In genomic region chr14:39176263-39177167, GRCh38 we compare ENCODE assay signal across 9 cellular contexts. TPM values are rescaled to one million over a fixed set of nuclear protein-coding genes. Genes with fewer than 3 reads are reported as not detected.
DNase-seq lines count a peak whose midpoint lies in the region; ATAC-seq and TF ChIP-seq lines count a peak whose summit lies in the region.
"Had no signal": no experiment of that assay in that cellular context is flagged by ENCODE, and none has a peak within 500 bp of the region (broad histone marks: within the 10 kb centered on the region; RNA-seq: fewer than 3 reads in every experiment).

No MANE protein-coding gene starts in this region.

- peaks cover 14% of the 10 kb centered on the region for H3K4me1 Mint-ChIP-seq in CD14-positive monocyte

- TF ChIP-seq EP300 in neural cell (conservative IDR thresholded peaks at IDR 0.05; ENCODE audit: poor library complexity, severe bottlenecking) = no peak

- TF ChIP-seq POLR2A in NB4 (IDR thresholded peaks at IDR 0.05; ENCODE audit: extremely low read depth, insufficient read length) = no peak

- H4K20me1 ChIP-seq in neural cell (ENCODE audit: insufficient read depth) = no peaks in the 10 kb centered on the region

- peaks cover 0 to 27% of the 10 kb centered on the region in 2 donors for H3K36me3 Mint-ChIP-seq in CD14-positive monocyte

- ATAC-seq in GM18519 (IDR thresholded peaks at IDR 0.05; ENCODE audit: low FRiP score, unreplicated experiment) (no peak), HG02938 (IDR thresholded peaks at IDR 0.05; ENCODE audit: unreplicated experiment) (no peak)

- no peaks in the 10 kb centered on the region for H3K27me3 ChIP-seq in effector memory CD4-positive, alpha-beta T cell (replicated peaks; ENCODE audit: control insufficient read depth, insufficient read depth, low read length, poor library complexity, severe bottlenecking)
- H3K27me3 ChIP-seq in neural cell (ENCODE audit: insufficient read depth, low read depth, low read length) = no peaks in the 10 kb centered on the region

- H3K9me2 ChIP-seq in neural cell (ENCODE audit: insufficient read depth, low read length) = no peaks in the 10 kb centered on the region

- H3K27ac ChIP-seq in effector memory CD4-positive, alpha-beta T cell (ENCODE audit: insufficient read depth, low read length, poor library complexity, severe bottlenecking) = peak overlapping the region; percentile 88
- peak overlapping the region; percentile 91 for H3K27ac ChIP-seq in neural cell (ENCODE audit: low read length)

- H3K4me3 ChIP-seq in NB4 (ENCODE audit: low read depth, low read length) = peak overlapping the region; percentile 99
- peak overlapping the region; percentile 72 for H3K4me3 ChIP-seq in effector memory CD4-positive, alpha-beta T cell (ENCODE audit: insufficient read depth, low read depth, low read length, poor library complexity, severe bottlenecking)
- H3K4me3 ChIP-seq in neural cell (ENCODE audit: low read length) = peak overlapping the region; percentile 81

- no peak for TF ChIP-seq CTCF in CD14-positive monocyte (IDR thresholded peaks at IDR 0.05)
- no peak for TF ChIP-seq CTCF in NB4 (IDR thresholded peaks at IDR 0.05; ENCODE audit: low read depth, low read length)
- TF ChIP-seq CTCF in neural cell (IDR thresholded peaks at IDR 0.05; ENCODE audit: poor library complexity, severe bottlenecking) = no peak

- peak overlapping the region; percentile 84 for H3K4me2 ChIP-seq in neural cell (ENCODE audit: low read length)

- no peaks in the 10 kb centered on the region for H3K9me3 ChIP-seq in effector memory CD4-positive, alpha-beta T cell (ENCODE audit: control insufficient read depth, low read length)
- H3K9me3 ChIP-seq in neural cell (ENCODE audit: low read length) = no peaks in the 10 kb centered on the region

- peak overlapping the region; percentile 92 for H3K9ac ChIP-seq in neural cell (ENCODE audit: low read length)

- no peak overlapping the region for H2AFZ ChIP-seq in neural cell (ENCODE audit: low read depth, low read length)

- TF ChIP-seq RAD21 in neural cell (conservative IDR thresholded peaks at IDR 0.05) = no peak

- H3K4me3 Mint-ChIP-seq in CD14-positive monocyte = peak overlapping the region; percentile 99 to 100

- peaks cover 15% of the 10 kb centered on the region for H3K79me2 ChIP-seq in neural cell (replicated peaks; ENCODE audit: insufficient read depth, low read length)

- H3K36me3 ChIP-seq in effector memory CD4-positive, alpha-beta T cell (ENCODE audit: control insufficient read depth, insufficient read depth, low read length) = peaks cover 49% of the 10 kb centered on the region
- peaks cover 5% of the 10 kb centered on the region for H3K36me3 ChIP-seq in neural cell (ENCODE audit: insufficient read depth, low read length)

- H3F3A ChIP-seq in neural cell (ENCODE audit: insufficient read depth, low read length, poor library complexity, severe bottlenecking) = no peaks in the 10 kb centered on the region

- intact Hi-C loops in CD14-positive monocyte (cut with micrococcal nuclease) = loop anchor here (5.0 kb wide), 3 partner anchors 74 to 256 kb away; partner anchors contain the start of genes FBXO33 (in 1 of the 2) and SEC23A (in 1 of the 2)

- H3K27me3 Mint-ChIP-seq in CD14-positive monocyte (ENCODE audit: low read depth in 3 of 3) = no peaks in the 10 kb centered on the region

- H3K4me1 ChIP-seq in effector memory CD4-positive, alpha-beta T cell (ENCODE audit: control insufficient read depth, insufficient read depth, low read length, poor library complexity, severe bottlenecking) = peaks cover 11% of the 10 kb centered on the region

- no peaks in the 10 kb centered on the region for H3K9me3 Mint-ChIP-seq in CD14-positive monocyte

- H3K27ac Mint-ChIP-seq in CD14-positive monocyte = peak overlapping the region in 6 of 7 donors; percentile 96 to 100 (median 100)

- no peak for DNase-seq in CD14-positive monocyte (ENCODE audit: low spot score)
- no peak for DNase-seq in NB4 (ENCODE audit: low read depth)
- no peak for DNase-seq in effector memory CD4-positive, alpha-beta T cell
- DNase-seq in activated CD4-positive, CD25-positive, alpha-beta regulatory T cell (lab: John Stamatoyannopoulos, UW) = no peak
- DNase-seq in NCI-H82 treated with DMSO at 0.1 percent for 48 hours (lab: John Stamatoyannopoulos, UW; ENCODE audit: unreplicated experiment) = no peak
- DNase-seq: stimulated activated CD4-positive, alpha-beta T cell treated with anti-CD3 and anti-CD28 coated beads, Interleukin-12 subunit alpha, Interleukin-12 subunit beta, amount 100 ng/mL, for 4 hours had no signal

TF ChIP-seq in neural cell, 6 proteins besides CTCF, POLR2A, EP300 and RAD21:
- TF ChIP-seq REST (IDR thresholded peaks at IDR 0.05; ENCODE audit: borderline replicate concordance) (no peak), MXI1 (conservative IDR thresholded peaks at IDR 0.05; ENCODE audit: poor library complexity, severe bottlenecking) (no peak), SMC3 (conservative IDR thresholded peaks at IDR 0.05; ENCODE audit: poor library complexity) (no peak), EZH2 (IDR thresholded peaks at IDR 0.05; ENCODE audit: borderline replicate concordance, insufficient read depth, low read length, poor library complexity, severe bottlenecking) (no peak), POLR2AphosphoS5 (IDR thresholded peaks at IDR 0.05) (no peak), TAF1 (IDR thresholded peaks at IDR 0.05; ENCODE audit: low read depth) (no peak)
TF ChIP-seq in neural cell: peak in this region for 0.

RNA-seq across cellular contexts. Expression of gene PNN, which starts 1.5 kb away (rescaled TPM):
- polyA plus RNA-seq in CD14-positive monocyte (1 to 10 TPM; 4.7 to 9.0 TPM), neural cell (85.8 and 89.4 TPM in 2 replicates)
- polyA minus RNA-seq in neural cell = 64.5 and 67.0 TPM in 2 replicates

RNA-seq across cellular contexts. Expression of gene TRAPPC6B, which starts 6.4 kb away (rescaled TPM):
- polyA plus RNA-seq in CD14-positive monocyte (10 to 100 TPM in 1 of 2 donors, 1 to 10 TPM in 1; 9.6 to 16.9 TPM), neural cell (99.2 and 112 TPM in 2 replicates)
- 103 and 113 TPM in 2 replicates for polyA minus RNA-seq in neural cell

RNA-seq across cellular contexts. Expression of gene MIA2, which starts 57.2 kb away (rescaled TPM):
- 10 to 100 TPM; 19.1 to 24.6 TPM for polyA plus RNA-seq in CD14-positive monocyte
- polyA plus RNA-seq in neural cell = 12.3 and 17.7 TPM in 2 replicates
- polyA minus RNA-seq in neural cell = 18.3 and 23.2 TPM in 2 replicates
